8 cellular contexts compared by ENCODE assay signal in genomic region chr5:147403659-147404640, GRCh38.
DNase-seq lines count a peak whose midpoint lies in the region; TF ChIP-seq lines count a peak whose summit lies in the region.

No MANE protein-coding gene starts in this region.

- H3K27ac ChIP-seq in cingulate gyrus (ENCODE audit: low read depth, low read length) (peak overlapping the region; percentile 80), muscle layer of colon (ENCODE audit: low read depth, low read length) (peak overlapping the region; percentile 40)

- H3K4me3 ChIP-seq in GM06990 (replicated peaks; ENCODE audit: low read depth, low read length) (no peak overlapping the region), muscle layer of colon (ENCODE audit: low read depth in 1 of 2, low read length in 2 of 2) (peak overlapping the region in 1 of 2 donors; percentile 32)

- TF ChIP-seq CTCF in GM06990 (IDR thresholded peaks at IDR 0.05; ENCODE audit: insufficient read depth, low read length, poor library complexity, severe bottlenecking), result no peak

- H3K4me3 Mint-ChIP-seq in activated CD4-positive, alpha-beta memory T cell treated with anti-CD3 and anti-CD28 coated beads for 36 hours, result no peak overlapping the region

- CTCF ChIA-PET in activated CD4-positive, alpha-beta memory T cell treated with anti-CD3 and anti-CD28 coated beads for 36 hours (lab: Charles Lee), result interaction anchor here (0.7 kb wide), 1 partner anchor 168 kb away, joined by 3 read pairs; no protein-coding TSS in a partner anchor

- H3K27me3 Mint-ChIP-seq in activated CD4-positive, alpha-beta memory T cell treated with anti-CD3 and anti-CD28 coated beads for 36 hours, result no peaks in the 10 kb centered on the region

- no peaks in the 10 kb centered on the region for H3K9me3 ChIP-seq in muscle layer of colon (ENCODE audit: low read length)

- H3K36me3 ChIP-seq in GM06990 (ENCODE audit: control insufficient read depth, insufficient read depth, low read length), result no peaks in the 10 kb centered on the region
- peaks cover 82% of the 10 kb centered on the region for H3K36me3 ChIP-seq in muscle layer of colon (ENCODE audit: insufficient read depth, low read length)

- no peaks in the 10 kb centered on the region for H3K36me3 Mint-ChIP-seq in activated CD4-positive, alpha-beta memory T cell treated with anti-CD3 and anti-CD28 coated beads for 36 hours

- H3K9me3 Mint-ChIP-seq in activated CD4-positive, alpha-beta memory T cell treated with anti-CD3 and anti-CD28 coated beads for 36 hours, result no peaks in the 10 kb centered on the region

- no peaks in the 10 kb centered on the region for H3K4me1 Mint-ChIP-seq in activated CD4-positive, alpha-beta memory T cell treated with anti-CD3 and anti-CD28 coated beads for 36 hours (ENCODE audit: low read depth)

- intact Hi-C loops in activated CD4-positive, alpha-beta memory T cell treated with anti-CD3 and anti-CD28 coated beads for 36 hours (cut with micrococcal nuclease), result no loop called here

- POLR2A ChIA-PET in activated CD4-positive, alpha-beta memory T cell treated with anti-CD3 and anti-CD28 coated beads for 36 hours (lab: Charles Lee), result no interaction called here

- DNase-seq in GM06990 (ENCODE audit: extremely low read depth, insufficient read length) (peak; percentile 61), GOT3 (lab: John Stamatoyannopoulos, UW) (peak; percentile 83), LHCN-M2 (ENCODE audit: low read depth) (peak; percentile 96), KG1 (lab: John Stamatoyannopoulos, UW) (no peak), DMS79 treated with DMSO at 0.1 percent for 48 hours (lab: John Stamatoyannopoulos, UW) (no peak)
- no peak for DNase-seq in activated CD4-positive, alpha-beta memory T cell treated with anti-CD3 and anti-CD28 coated beads for 36 hours

- peaks cover 48% of the 10 kb centered on the region for H3K4me1 ChIP-seq in muscle layer of colon (ENCODE audit: insufficient read depth, low read length)

- H3K27ac Mint-ChIP-seq in activated CD4-positive, alpha-beta memory T cell treated with anti-CD3 and anti-CD28 coated beads for 36 hours, result no peak overlapping the region

- H3K27me3 ChIP-seq in GM06990 (replicated peaks; ENCODE audit: control insufficient read depth, insufficient read depth, low read length) (no peaks in the 10 kb centered on the region), muscle layer of colon (ENCODE audit: control insufficient read depth in 1 of 2, insufficient read depth in 2 of 2, low read length in 2 of 2) (no peaks in the 10 kb centered on the region)

- peak overlapping the region; percentile 15 for H3K9ac ChIP-seq in muscle layer of colon (ENCODE audit: low read length)

Comparison
In these comparisons a context has a peak if more than half of its experiments do, and no peak if none do; other contexts are left out.
1. DNase-seq: peak in GM06990 (single experiment), GOT3 (single experiment) and LHCN-M2 (single experiment); none in KG1 (single experiment), activated CD4-positive, alpha-beta memory T cell treated with anti-CD3 and anti-CD28 coated beads for 36 hours (single experiment) and DMS79 treated with DMSO at 0.1 percent for 48 hours (single experiment).